32 cellular contexts compared by ENCODE assay signal in genomic region chr7:35553498-35553897, GRCh38.
DNase-seq lines count a peak whose midpoint lies in the region; ATAC-seq, FAIRE-seq and TF ChIP-seq lines count a peak whose summit lies in the region.
"Had no signal": no experiment of that assay in that cellular context is flagged by ENCODE, and none has a peak within 500 bp of the region (broad histone marks: within the 10 kb centered on the region; RNA-seq: fewer than 3 reads in every experiment).

No MANE protein-coding gene starts in this region.

- no peak for TF ChIP-seq POLR2A in right lobe of liver (IDR thresholded peaks at IDR 0.05)

- intact Hi-C loops in Right ventricle myocardium inferior (cut with DNase I) = no loop called here
- intact Hi-C loops in left ventricle myocardium inferior (cut with micrococcal nuclease) = no loop called here
- intact Hi-C loops in right lobe of liver (cut with DNase I) = no loop called here

- H3K4me1 ChIP-seq in left ventricle myocardium inferior (no peaks in the 10 kb centered on the region), right lobe of liver (peaks cover 0 to 18% (median 0%) of the 10 kb centered on the region in 4 donors)
- H3K4me1 ChIP-seq: psoas muscle, suprapubic skin had no signal

- H3K9me3 ChIP-seq in left ventricle myocardium inferior (replicated peaks) = no peaks in the 10 kb centered on the region
- H3K9me3 ChIP-seq in right lobe of liver = no peaks in the 10 kb centered on the region
- H3K9me3 ChIP-seq: psoas muscle, suprapubic skin had no signal

- H3K4me3 ChIP-seq in left ventricle myocardium inferior (no peak overlapping the region), fibroblast of villous mesenchyme (ENCODE audit: low read depth, low read length) (no peak overlapping the region), right lobe of liver (no peak overlapping the region)
- H3K4me3 ChIP-seq: lung, PC-9, psoas muscle, suprapubic skin had no signal

- peak; percentile 46 for ATAC-seq in Right ventricle myocardium inferior
- ATAC-seq in right lobe of liver = peak; percentile 18 to 62 (median 57)
- ATAC-seq: naive thymus-derived CD8-positive, alpha-beta T cell; psoas muscle; stimulated activated naive B cell treated with anti-CD40 and anti-IgM and Interleukin-4, amounts not matched to agents 10 μg/mL and 1 μg/mL and 100 μg/mL, for 72 hours had no signal

- WGBS in right lobe of liver (ENCODE audit: insufficient coverage, low coverage, low lambda C conversion rate, missing lambda C conversion rate) = 14% methylated on average over 2 of the region's 2 CpGs

- H3K27me3 ChIP-seq in left ventricle myocardium inferior (ENCODE audit: low read depth) = no peaks in the 10 kb centered on the region
- H3K27me3 ChIP-seq in right lobe of liver = no peaks in the 10 kb centered on the region
- H3K27me3 ChIP-seq: suprapubic skin had no signal

- no peak for TF ChIP-seq CTCF in left ventricle myocardium inferior (IDR thresholded peaks at IDR 0.05; ENCODE audit: borderline replicate concordance)
- TF ChIP-seq CTCF in fibroblast of villous mesenchyme (IDR thresholded peaks at IDR 0.05; ENCODE audit: insufficient read depth, low read depth, low read length) = no peak
- no peak for TF ChIP-seq CTCF in right lobe of liver (IDR thresholded peaks at IDR 0.05)

- DNase-seq in Right ventricle myocardium inferior (ENCODE audit: missing footprints) (no peak), left ventricle myocardium inferior (no peak), fibroblast of villous mesenchyme (ENCODE audit: low read depth) (peak; percentile 7), right lobe of liver (no peak), HTR-8/SVneo (ENCODE audit: insufficient read length, low spot score) (no peak), HCEC 1CT (no peak)
- DNase-seq in stimulated activated CD4-positive, alpha-beta T cell treated with anti-CD3 and anti-CD28 coated beads, Interleukin-4, amount 100 ng/mL, for 1 hour = no peak
- DNase-seq: activated CD4-positive, alpha-beta T cell treated with anti-CD3 and anti-CD28 coated beads, Interleukin-2, amount 10 ng/mL, durations not matched to agents 24 days and 14 days; activated CD8-positive, alpha-beta memory T cell treated with anti-CD3 and anti-CD28 coated beads for 24 hours; activated effector memory CD4-positive, alpha-beta T cell treated with anti-CD3 and anti-CD28 coated beads, Interleukin-2, amount 50 U/mL, for 16 hours; AML-193; aorta; Calu3; CD4-positive, CD25-positive, alpha-beta regulatory T cell; DMS79 treated with DMSO at 0.1 percent for 48 hours; effector CD8-positive, alpha-beta T cell; GDM1; glutamatergic neuron; IMR-90; naive thymus-derived CD8-positive, alpha-beta T cell; NCI-H1092 treated with DMSO at 0.1 percent for 48 hours; NCI-H187 treated with DMSO at 0.1 percent for 48 hours; NCI-H510A treated with DMSO at 0.1 percent for 48 hours; nucleus accumbens; PC-9; psoas muscle; stimulated activated naive B cell treated with anti-CD40 and anti-IgM and Interleukin-4, amounts not matched to agents 10 μg/mL and 1 μg/mL and 100 μg/mL, for 72 hours had no signal

- no peak for FAIRE-seq in HTR-8/SVneo (lab: Jason Lieb, UNC)
- FAIRE-seq: bronchial epithelial cell, colon had no signal

- H3K36me3 ChIP-seq in left ventricle myocardium inferior (no peaks in the 10 kb centered on the region), right lobe of liver (no peaks in the 10 kb centered on the region)
- H3K36me3 ChIP-seq: suprapubic skin had no signal

- H3K27ac ChIP-seq in left ventricle myocardium inferior (replicated peaks) (no peak overlapping the region), right lobe of liver (no peak overlapping the region)
- H3K27ac ChIP-seq: epithelial cell of prostate, PC-9, psoas muscle, suprapubic skin had no signal
